ENCODE assay signal across 16 cellular contexts in the genomic region with DNA sequence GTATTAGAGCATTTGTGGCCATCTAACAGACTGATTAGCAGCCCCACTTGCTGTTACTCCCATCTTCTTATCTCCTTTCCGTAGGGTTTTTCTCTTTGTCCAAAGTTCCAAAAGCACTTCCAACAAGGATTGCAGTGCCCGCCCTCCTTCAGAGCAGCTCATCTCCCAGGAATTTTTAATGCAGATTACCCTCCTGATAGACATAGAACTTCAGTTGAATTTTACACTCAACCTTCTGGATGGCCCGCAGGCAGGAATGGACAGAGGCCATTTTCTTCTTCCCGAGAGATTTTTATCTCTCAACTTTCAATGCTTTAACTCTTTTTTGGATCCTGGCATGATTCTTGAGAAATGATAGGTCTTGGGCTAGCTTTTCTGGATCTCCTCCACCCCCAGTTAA. TPM values are rescaled to one million over a fixed set of nuclear protein-coding genes. Genes with fewer than 3 reads are reported as not detected.
DNase-seq lines count a peak whose midpoint lies in the region; ATAC-seq and TF ChIP-seq lines count a peak whose summit lies in the region.
"Had no signal": no experiment of that assay in that cellular context is flagged by ENCODE, and none has a peak within 500 bp of the region (broad histone marks: within the 10 kb centered on the region; RNA-seq: fewer than 3 reads in every experiment).

No MANE protein-coding gene starts in this region.

- H3K9me3 ChIP-seq in vagina: no peaks in the 10 kb centered on the region
- H3K9me3 ChIP-seq: BLaER1 had no signal

- DNase-seq in EH (ENCODE audit: low read depth): peak; percentile 90
- peak; percentile 83 for DNase-seq in NCI-H226
- DNase-seq in fibroblast of pulmonary artery (ENCODE audit: low read depth): peak; percentile 13
- DNase-seq in vagina (ENCODE audit: extremely low spot score in 2 of 2): no peak
- DNase-seq in NCI-H2107 (lab: John Stamatoyannopoulos, UW): no peak
- DNase-seq in NOMO-1 treated with DMSO at 0.1 percent for 48 hours (lab: John Stamatoyannopoulos, UW; ENCODE audit: unreplicated experiment): no peak
- DNase-seq: 8988T; AML-193; CD8-positive, alpha-beta memory T cell; DMS53; GOT3; H9 had no signal

- H3K4me1 ChIP-seq in vagina: peaks cover 15% of the 10 kb centered on the region
- H3K4me1 ChIP-seq: BLaER1 had no signal

- ATAC-seq in HG02973 (IDR thresholded peaks at IDR 0.05; ENCODE audit: unreplicated experiment): no peak
- ATAC-seq: K562 had no signal

- no peaks in the 10 kb centered on the region for H3K36me3 ChIP-seq in vagina
- H3K36me3 ChIP-seq: BLaER1 had no signal

- H3K27ac ChIP-seq in vagina: peak overlapping the region; percentile 15
- H3K27ac ChIP-seq: BLaER1, HL-60 had no signal

- H3K4me3 ChIP-seq in fibroblast of pulmonary artery (replicated peaks; ENCODE audit: low read depth, low read length) (no peak overlapping the region), vagina (no peak overlapping the region)
- H3K4me3 ChIP-seq: BLaER1, K562 had no signal

- TF ChIP-seq POLR2A in vagina (IDR thresholded peaks at IDR 0.05): no peak

- intact Hi-C loops in vagina (cut with DNase I): no loop called here

- no peaks in the 10 kb centered on the region for H3K27me3 ChIP-seq in vagina
- H3K27me3 ChIP-seq: BLaER1 had no signal

- TF ChIP-seq CTCF in fibroblast of pulmonary artery (IDR thresholded peaks at IDR 0.05; ENCODE audit: low read length, missing control alignments): no peak
- TF ChIP-seq CTCF in vagina (IDR thresholded peaks at IDR 0.05): no peak

RNA-seq across cellular contexts. Expression of gene PRKG1, which starts 23.3 kb away (rescaled TPM):
- 17.9 TPM for total RNA-seq in vagina
- total RNA-seq: CD8-positive, alpha-beta memory T cell had no signal

Comparison
In these comparisons a context has a peak if more than half of its experiments do, and no peak if none do; other contexts are left out.
1. DNase-seq: peak in EH (single experiment), NCI-H226 (single experiment) and fibroblast of pulmonary artery (single experiment); none in vagina (0 of 2), NCI-H2107 (single experiment) and NOMO-1 treated with DMSO at 0.1 percent for 48 hours (single experiment).